In genomic region chr11:132028380-132029240, GRCh38 we compare ENCODE assay signal across 8 cellular contexts.
DNase-seq lines count a peak whose midpoint lies in the region; ATAC-seq and TF ChIP-seq lines count a peak whose summit lies in the region.

No MANE protein-coding gene starts in this region.

- no peak overlapping the region for H3K4me2 ChIP-seq in Karpas-422 (ENCODE audit: low read depth, low read length, poor library complexity, severe bottlenecking)

- no peak overlapping the region for H3K27ac ChIP-seq in Karpas-422 (ENCODE audit: low read length)
- H3K27ac ChIP-seq in liver (ENCODE audit: low read depth in 1 of 2, low read length in 2 of 2) = no peak overlapping the region

- no peaks in the 10 kb centered on the region for H3K36me3 Mint-ChIP-seq in brain
- H3K36me3 Mint-ChIP-seq in activated CD4-positive, alpha-beta memory T cell treated with anti-CD3 and anti-CD28 coated beads, Interleukin-2, amount 10 ng/mL, durations not matched to agents 7 days and 5 days (ENCODE audit: low read depth) = no peaks in the 10 kb centered on the region

- H3K27ac Mint-ChIP-seq in brain = no peak overlapping the region
- H3K27ac Mint-ChIP-seq in activated CD4-positive, alpha-beta memory T cell treated with anti-CD3 and anti-CD28 coated beads, Interleukin-2, amount 10 ng/mL, durations not matched to agents 7 days and 5 days = no peak overlapping the region

- H3K9me2 ChIP-seq in Karpas-422 (replicated peaks; ENCODE audit: insufficient read depth, low read length) = no peaks in the 10 kb centered on the region

- no peaks in the 10 kb centered on the region for H3K9me3 ChIP-seq in Karpas-422 (ENCODE audit: low read length)
- no peaks in the 10 kb centered on the region for H3K9me3 ChIP-seq in liver (ENCODE audit: control insufficient read depth in 4 of 4, low read length in 3 of 4)

- no peak overlapping the region for H3K4me3 ChIP-seq in Karpas-422 (ENCODE audit: low read length)
- no peak overlapping the region for H3K4me3 ChIP-seq in liver (ENCODE audit: low read depth in 1 of 3, low read length in 3 of 3)

- H3K27me3 ChIP-seq in Karpas-422 (ENCODE audit: low read length) = no peaks in the 10 kb centered on the region
- H3K27me3 ChIP-seq in liver (ENCODE audit: control insufficient read depth in 4 of 4, insufficient read depth in 4 of 4, low read length in 3 of 4) = no peaks in the 10 kb centered on the region

- peaks cover 34% of the 10 kb centered on the region for H3K4me1 Mint-ChIP-seq in brain
- no peaks in the 10 kb centered on the region for H3K4me1 Mint-ChIP-seq in activated CD4-positive, alpha-beta memory T cell treated with anti-CD3 and anti-CD28 coated beads, Interleukin-2, amount 10 ng/mL, durations not matched to agents 7 days and 5 days

- TF ChIP-seq RAD21 in liver (IDR thresholded peaks at IDR 0.05) = peak in 1 of 2 donors; percentile 65

- H3K9ac ChIP-seq in Karpas-422 (ENCODE audit: low read length) = no peak overlapping the region
- no peak overlapping the region for H3K9ac ChIP-seq in liver (ENCODE audit: low read depth in 1 of 2, low read length in 2 of 2)

- peak; percentile 4; the same call in 1 of the 2 replicates for TF ChIP-seq CTCF in AG09319 (IDR thresholded peaks at IDR 0.05; ENCODE audit: low read depth, low read length)
- TF ChIP-seq CTCF in brain (conservative IDR thresholded peaks at IDR 0.05) = peak; percentile 69 to 71
- TF ChIP-seq CTCF in liver (IDR thresholded peaks at IDR 0.05; ENCODE audit: low read depth, low read length, missing input control) = peak; percentile 24

- no peaks in the 10 kb centered on the region for H3K27me3 Mint-ChIP-seq in brain
- no peaks in the 10 kb centered on the region for H3K27me3 Mint-ChIP-seq in activated CD4-positive, alpha-beta memory T cell treated with anti-CD3 and anti-CD28 coated beads, Interleukin-2, amount 10 ng/mL, durations not matched to agents 7 days and 5 days

- WGBS in liver = 87% methylated on average over 4 of the region's 4 CpGs

- POLR2A ChIA-PET in activated CD4-positive, alpha-beta memory T cell treated with anti-CD3 and anti-CD28 coated beads, Interleukin-2, amount 10 ng/mL, durations not matched to agents 7 days and 5 days (lab: Charles Lee) = no interaction called here

- CTCF ChIA-PET in activated CD4-positive, alpha-beta memory T cell treated with anti-CD3 and anti-CD28 coated beads, Interleukin-2, amount 10 ng/mL, durations not matched to agents 7 days and 5 days (lab: Charles Lee) = interaction anchor here (0.5 kb wide), 1 partner anchor 997 kb away, joined by 4 read pairs; no protein-coding TSS in a partner anchor

- ATAC-seq in GM18519 (IDR thresholded peaks at IDR 0.05; ENCODE audit: low FRiP score, unreplicated experiment) = peak; percentile 71
- ATAC-seq in HG03139 (IDR thresholded peaks at IDR 0.05; ENCODE audit: unreplicated experiment) = no peak
- no peak for ATAC-seq in GM21737 (IDR thresholded peaks at IDR 0.05; ENCODE audit: unreplicated experiment)

- H3K4me1 ChIP-seq in Karpas-422 (ENCODE audit: low read length) (no peaks in the 10 kb centered on the region), liver (ENCODE audit: control insufficient read depth in 4 of 4, insufficient read depth in 4 of 4, low read length in 3 of 4) (no peaks in the 10 kb centered on the region)

- H3K4me3 Mint-ChIP-seq in brain = no peak overlapping the region
- no peak overlapping the region for H3K4me3 Mint-ChIP-seq in activated CD4-positive, alpha-beta memory T cell treated with anti-CD3 and anti-CD28 coated beads, Interleukin-2, amount 10 ng/mL, durations not matched to agents 7 days and 5 days

- no peak overlapping the region for H2AFZ ChIP-seq in Karpas-422 (ENCODE audit: low read length)

- H3K79me2 ChIP-seq in Karpas-422 (ENCODE audit: low read length) = no peaks in the 10 kb centered on the region

- no peak for DNase-seq in AG09319 (ENCODE audit: extremely low read depth, low read depth)
- DNase-seq in Karpas-422 = peak; percentile 52
- DNase-seq in activated CD4-positive, alpha-beta memory T cell treated with anti-CD3 and anti-CD28 coated beads, Interleukin-2, amount 10 ng/mL, durations not matched to agents 7 days and 5 days = no peak

- H3K36me3 ChIP-seq in Karpas-422 (ENCODE audit: insufficient read depth, low read length) (no peaks in the 10 kb centered on the region), liver (ENCODE audit: control insufficient read depth in 4 of 4, insufficient read depth in 3 of 4, low read depth in 1 of 4, low read length in 3 of 4) (no peaks in the 10 kb centered on the region)

- no peaks in the 10 kb centered on the region for H4K20me1 ChIP-seq in Karpas-422 (ENCODE audit: insufficient read depth, low read depth, low read length)

- peaks cover 0 to 3% (median 0%) of the 10 kb centered on the region in 5 experiments for H3K9me3 Mint-ChIP-seq in brain
- peaks cover 5% of the 10 kb centered on the region for H3K9me3 Mint-ChIP-seq in activated CD4-positive, alpha-beta memory T cell treated with anti-CD3 and anti-CD28 coated beads, Interleukin-2, amount 10 ng/mL, durations not matched to agents 7 days and 5 days

TF ChIP-seq in liver, 16 proteins besides CTCF, POLR2A, EP300 and RAD21:
- TF ChIP-seq NR2F2 (IDR thresholded peaks at IDR 0.05) = no peak
- TF ChIP-seq TAF1 (conservative IDR thresholded peaks at IDR 0.05) = no peak
- TF ChIP-seq SP1 (IDR thresholded peaks at IDR 0.05) = no peak
- peak; percentile 18 for TF ChIP-seq YY1 (IDR thresholded peaks at IDR 0.05)
- TF ChIP-seq ZBTB33 (IDR thresholded peaks at IDR 0.05) = no peak
- TF ChIP-seq HNF4A (conservative IDR thresholded peaks at IDR 0.05) = no peak

Comparison
In these comparisons a context has a peak if more than half of its experiments do, and no peak if none do; other contexts are left out.
1. CTCF ChIP-seq: peak in every context shown above with its lines; median percentile 70 in brain; 24 in liver; 4 in AG09319.